In genomic region chr10:17795088-17795487, GRCh38 we compare ENCODE assay signal across 26 cellular contexts. TPM values are rescaled to one million over a fixed set of nuclear protein-coding genes. Genes with fewer than 3 reads are reported as not detected.
"Had no signal": no experiment of that assay in that cellular context is flagged by ENCODE, and none has a peak within 500 bp of the region (broad histone marks: within the 10 kb centered on the region; RNA-seq: fewer than 3 reads in every experiment).

No MANE protein-coding gene starts in this region.

- FAIRE-seq: kidney had no signal

- H3K4me3 ChIP-seq: coronary artery, esophagus squamous epithelium, gastroesophageal sphincter, right atrium auricular region, sigmoid colon, skin epidermis, stomach, thoracic aorta had no signal

- H3K9me3 ChIP-seq: esophagus squamous epithelium, gastroesophageal sphincter, neutrophil, right atrium auricular region, sigmoid colon, stomach, thoracic aorta had no signal

- DNase-seq: cerebellar nuclear complex; effector memory CD8-positive, alpha-beta T cell; esophagus squamous epithelium; foreskin fibroblast; glutamatergic neuron; immature natural killer cell; kidney; left cardiac atrium; left ventricle myocardium superior; mesendoderm; naive thymus-derived CD8-positive, alpha-beta T cell; posterior cingulate gyrus; sigmoid colon; stimulated activated CD4-positive, alpha-beta T cell treated with anti-CD3 and anti-CD28 coated beads, Interleukin-12 subunit alpha, Interleukin-12 subunit beta, amount 100 ng/mL, for 4 hours; stimulated activated naive CD4-positive, alpha-beta T cell; stomach; substantia nigra; trophoblast cell had no signal

- ATAC-seq: effector memory CD8-positive, alpha-beta T cell; gastroesophageal sphincter; left ventricle myocardium superior; naive thymus-derived CD8-positive, alpha-beta T cell had no signal

- H3K4me1 ChIP-seq: esophagus squamous epithelium, gastroesophageal sphincter, right atrium auricular region, sigmoid colon had no signal

- H3K27me3 ChIP-seq: esophagus squamous epithelium, gastroesophageal sphincter, neutrophil, right atrium auricular region, sigmoid colon, stomach had no signal

- H3K36me3 ChIP-seq: esophagus squamous epithelium, gastroesophageal sphincter, neutrophil, right atrium auricular region, sigmoid colon, stomach, thoracic aorta had no signal

- H3K27ac ChIP-seq: coronary artery, esophagus squamous epithelium, gastroesophageal sphincter, neutrophil, right atrium auricular region, sigmoid colon, skin epidermis, thoracic aorta had no signal

RNA-seq across cellular contexts. Expression of gene MRC1, which starts 14.1 kb away (rescaled TPM):
- total RNA-seq: epithelial cell of proximal tubule had no signal
- polyA plus RNA-seq: immature natural killer cell; naive thymus-derived CD8-positive, alpha-beta T cell; neural cell had no signal

RNA-seq across cellular contexts. Expression of gene TMEM236, which starts 43.1 kb away (rescaled TPM):
- polyA plus RNA-seq: naive thymus-derived CD8-positive, alpha-beta T cell had no signal
